ENCODE assay signal across 11 cellular contexts in genomic region chr1:201009967-201010645, GRCh38. TPM values are rescaled to one million over a fixed set of nuclear protein-coding genes. Genes with fewer than 3 reads are reported as not detected.
A peak's percentile ranks its signal among the peaks of the same experiment; 100 is the strongest.
DNase-seq lines count a peak whose midpoint lies in the region; ATAC-seq and TF ChIP-seq lines count a peak whose summit lies in the region.
"Had no signal": no experiment of that assay in that cellular context is flagged by ENCODE, and none has a peak within 500 bp of the region (broad histone marks: within the 10 kb centered on the region; RNA-seq: fewer than 3 reads in every experiment).

No MANE protein-coding gene starts in this region.

- H3K4me2 ChIP-seq in parathyroid adenoma (ENCODE audit: low read length): no peak overlapping the region

- no peaks in the 10 kb centered on the region for H3K36me3 ChIP-seq in parathyroid adenoma (ENCODE audit: control insufficient read depth, insufficient read depth, low read length)

- peak overlapping the region; percentile 98 for H3K27ac ChIP-seq in parathyroid adenoma

- no peak overlapping the region for H3K9ac ChIP-seq in parathyroid adenoma

- H3K27me3 Mint-ChIP-seq in T-helper 17 cell: no peaks in the 10 kb centered on the region
- H3K27me3 Mint-ChIP-seq in stimulated activated naive B cell treated with anti-CD40 and anti-IgM and Interleukin-4, amounts not matched to agents 10 μg/mL and 1 μg/mL and 100 μg/mL, for 72 hours: no peaks in the 10 kb centered on the region

- peaks cover 46% of the 10 kb centered on the region for H3K4me1 Mint-ChIP-seq in T-helper 17 cell
- H3K4me1 Mint-ChIP-seq in stimulated activated naive B cell treated with anti-CD40 and anti-IgM and Interleukin-4, amounts not matched to agents 10 μg/mL and 1 μg/mL and 100 μg/mL, for 72 hours: peaks cover 21 to 41% of the 10 kb centered on the region in 2 donors

- DNase-seq in NCI-H748 (lab: John Stamatoyannopoulos, UW; ENCODE audit: unreplicated experiment): peak; percentile 7
- DNase-seq in NCI-H748 treated with DMSO at 0.1 percent for 48 hours (lab: John Stamatoyannopoulos, UW): no peak
- DNase-seq in T-helper 17 cell: no peak
- peak; percentile 19 to 46 for DNase-seq in hippocampal formation (lab: John Stamatoyannopoulos, UW)
- no peak for DNase-seq in AML-193 (lab: John Stamatoyannopoulos, UW)
- no peak for DNase-seq in SHP77 (lab: John Stamatoyannopoulos, UW)
- no peak for DNase-seq in stimulated activated naive B cell treated with anti-CD40 and anti-IgM and Interleukin-4, amounts not matched to agents 10 μg/mL and 1 μg/mL and 100 μg/mL, for 72 hours
- DNase-seq: DND-41, kidney glomerular epithelial cell, NCI-H345 had no signal

- H3K4me3 ChIP-seq in parathyroid adenoma (ENCODE audit: low read depth, low read length): no peak overlapping the region

- ATAC-seq in T-helper 17 cell: no peak
- no peak for ATAC-seq in stimulated activated naive B cell treated with anti-CD40 and anti-IgM and Interleukin-4, amounts not matched to agents 10 μg/mL and 1 μg/mL and 100 μg/mL, for 72 hours (replicated peaks)

- H3K36me3 Mint-ChIP-seq in T-helper 17 cell (ENCODE audit: low read depth): no peaks in the 10 kb centered on the region
- peaks cover 0 to 4% of the 10 kb centered on the region in 2 donors for H3K36me3 Mint-ChIP-seq in stimulated activated naive B cell treated with anti-CD40 and anti-IgM and Interleukin-4, amounts not matched to agents 10 μg/mL and 1 μg/mL and 100 μg/mL, for 72 hours

- no peak overlapping the region for H2AFZ ChIP-seq in parathyroid adenoma

- peaks cover 18% of the 10 kb centered on the region for H3K79me2 ChIP-seq in parathyroid adenoma

- peak overlapping the region; percentile 71 for H3K27ac Mint-ChIP-seq in T-helper 17 cell
- H3K27ac Mint-ChIP-seq in stimulated activated naive B cell treated with anti-CD40 and anti-IgM and Interleukin-4, amounts not matched to agents 10 μg/mL and 1 μg/mL and 100 μg/mL, for 72 hours: no peak overlapping the region

- H3K4me1 ChIP-seq in parathyroid adenoma: peaks cover 46% of the 10 kb centered on the region

- H3K9me3 Mint-ChIP-seq in stimulated activated naive B cell treated with anti-CD40 and anti-IgM and Interleukin-4, amounts not matched to agents 10 μg/mL and 1 μg/mL and 100 μg/mL, for 72 hours: no peaks in the 10 kb centered on the region

- H3K9me3 ChIP-seq in T-helper 17 cell (ENCODE audit: control insufficient read depth, low read length, poor library complexity, severe bottlenecking): no peaks in the 10 kb centered on the region
- no peaks in the 10 kb centered on the region for H3K9me3 ChIP-seq in parathyroid adenoma (ENCODE audit: control insufficient read depth, low read length)

- TF ChIP-seq CTCF in parathyroid adenoma (IDR thresholded peaks at IDR 0.05): no peak

- no peaks in the 10 kb centered on the region for H3K27me3 ChIP-seq in parathyroid adenoma (ENCODE audit: control insufficient read depth, insufficient read depth, low read length)

- H3K4me3 Mint-ChIP-seq in T-helper 17 cell: no peak overlapping the region
- H3K4me3 Mint-ChIP-seq in stimulated activated naive B cell treated with anti-CD40 and anti-IgM and Interleukin-4, amounts not matched to agents 10 μg/mL and 1 μg/mL and 100 μg/mL, for 72 hours: no peak overlapping the region

RNA-seq across cellular contexts. Expression of gene KIF21B, which starts 13.4 kb away (rescaled TPM):
- total RNA-seq in T-helper 17 cell: 10 to 100 TPM; 78.4 to 87.7 TPM

Comparison
In these comparisons a context has a peak if more than half of its experiments do, and no peak if none do; other contexts are left out.
1. DNase-seq: peak in NCI-H748 (single experiment) and hippocampal formation (2 of 2); none in NCI-H748 treated with DMSO at 0.1 percent for 48 hours (single experiment), T-helper 17 cell (0 of 3), AML-193 (0 of 2), SHP77 (0 of 2) and stimulated activated naive B cell treated with anti-CD40 and anti-IgM and Interleukin-4, amounts not matched to agents 10 μg/mL and 1 μg/mL and 100 μg/mL, for 72 hours (single experiment).